Comparison of ENCODE assay signal across 13 cellular contexts in the genomic region with DNA sequence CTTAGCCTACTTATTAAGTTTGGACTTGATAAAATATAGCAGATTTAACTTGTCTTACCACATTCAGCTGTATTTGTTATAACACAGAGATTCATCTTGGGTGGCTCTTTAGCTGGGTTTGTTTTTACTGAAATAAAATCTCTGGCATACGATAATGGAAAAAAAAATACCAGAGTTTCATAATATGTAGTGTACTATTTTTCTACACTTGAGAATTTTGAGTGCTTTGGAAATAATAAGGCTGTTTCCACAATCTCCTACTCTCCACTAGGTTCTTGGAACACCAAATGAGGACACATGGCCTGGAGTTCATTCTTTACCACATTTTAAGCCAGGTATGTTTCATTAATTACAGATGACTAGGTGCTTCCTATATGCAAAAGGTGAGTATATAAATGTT.
DNase-seq lines count a peak whose midpoint lies in the region; ATAC-seq and TF ChIP-seq lines count a peak whose summit lies in the region.
"Had no signal": no experiment of that assay in that cellular context is flagged by ENCODE, and none has a peak within 500 bp of the region (broad histone marks: within the 10 kb centered on the region; RNA-seq: fewer than 3 reads in every experiment).

No MANE protein-coding gene starts in this region.

- H3K4me1 ChIP-seq in breast epithelium = peaks cover 0 to 3% of the 10 kb centered on the region in 2 donors
- H3K4me1 ChIP-seq in tibial artery = peaks cover 0 to 48% (median 18%) of the 10 kb centered on the region in 4 donors

- CTCF ChIA-PET in MCF 10A (lab: Yijun Ruan, JAX) = interaction anchor here (0.8 to 2.3 kb wide), 5 partner anchors 11 to 738 kb away, joined by 3 to 11 read pairs (median 4); no protein-coding TSS in a partner anchor

- no peak for TF ChIP-seq CTCF in breast epithelium (IDR thresholded peaks at IDR 0.05)
- TF ChIP-seq CTCF in MCF 10A (IDR thresholded peaks at IDR 0.05; ENCODE audit: unreplicated experiment) = no peak
- no peak for TF ChIP-seq CTCF in fibroblast of the aortic adventitia (IDR thresholded peaks at IDR 0.05; ENCODE audit: insufficient read depth, low read length)
- no peak for TF ChIP-seq CTCF in tibial artery (IDR thresholded peaks at IDR 0.05)

- H3K27ac ChIP-seq in breast epithelium (peak overlapping the region; percentile 21 to 61), tibial artery (peak overlapping the region; percentile 49 to 62)
- H3K27ac ChIP-seq: 22Rv1 had no signal

- no TSS peak for BruUV-seq in MCF 10A (replicated peaks; lab: Mats Ljungman, UMichigan)

- intact Hi-C loops in breast epithelium (cut with DNase I; ENCODE audit: low total_unique reads) (no loop called here), MCF 10A (cut with micrococcal nuclease) (no loop called here), tibial artery (cut with DNase I; ENCODE audit: low total_unique reads) (no loop called here)

- H3K27me3 ChIP-seq in breast epithelium = no peaks in the 10 kb centered on the region
- no peaks in the 10 kb centered on the region for H3K27me3 ChIP-seq in tibial artery

- H3K9me3 Mint-ChIP-seq in MCF 10A (ENCODE audit: unreplicated experiment) = no peaks in the 10 kb centered on the region
- H3K9me3 Mint-ChIP-seq in memory B cell = no peaks in the 10 kb centered on the region
- H3K9me3 Mint-ChIP-seq: CD4-positive, alpha-beta memory T cell had no signal

- no peak overlapping the region for H3K4me3 Mint-ChIP-seq in MCF 10A (ENCODE audit: unreplicated experiment)
- no peak overlapping the region for H3K4me3 Mint-ChIP-seq in memory B cell
- H3K4me3 Mint-ChIP-seq: CD4-positive, alpha-beta memory T cell had no signal

- H3K4me1 Mint-ChIP-seq in MCF 10A (ENCODE audit: insufficient read depth, unreplicated experiment) (peaks cover 3% of the 10 kb centered on the region), memory B cell (peaks cover 18% of the 10 kb centered on the region)

- H3K27ac Mint-ChIP-seq in MCF 10A (ENCODE audit: low read depth, unreplicated experiment) = no peak overlapping the region
- H3K27ac Mint-ChIP-seq in memory B cell = peak overlapping the region; percentile 33
- H3K27ac Mint-ChIP-seq: CD4-positive, alpha-beta memory T cell had no signal

- H3K36me3 ChIP-seq in breast epithelium (no peaks in the 10 kb centered on the region), tibial artery (no peaks in the 10 kb centered on the region)
- H3K36me3 ChIP-seq: HAP-1 had no signal

- TF ChIP-seq POLR2A in breast epithelium (IDR thresholded peaks at IDR 0.05) = no peak

- H3K36me3 Mint-ChIP-seq in MCF 10A (ENCODE audit: insufficient read depth, unreplicated experiment) (peaks cover 5% of the 10 kb centered on the region), memory B cell (peaks cover 27% of the 10 kb centered on the region)
- H3K36me3 Mint-ChIP-seq: CD4-positive, alpha-beta memory T cell had no signal

- H3K4me3 ChIP-seq in breast epithelium (no peak overlapping the region), fibroblast of the aortic adventitia (ENCODE audit: low read depth, low read length) (no peak overlapping the region), tibial artery (no peak overlapping the region)
- H3K4me3 ChIP-seq: HAP-1 had no signal

- no peak for DNase-seq in breast epithelium (ENCODE audit: low spot score in 2 of 2)
- DNase-seq in MCF 10A (ENCODE audit: unreplicated experiment) = no peak
- DNase-seq in fibroblast of the aortic adventitia (ENCODE audit: low read depth) = peak; percentile 35
- DNase-seq in memory B cell (ENCODE audit: low spot score in 2 of 2) = no peak
- DNase-seq in tibial artery = no peak
- DNase-seq: CD4-positive, alpha-beta memory T cell; NCI-H345; RPMI8226 had no signal

- H3K9me3 ChIP-seq in breast epithelium (no peaks in the 10 kb centered on the region), tibial artery (no peaks in the 10 kb centered on the region)
- H3K9me3 ChIP-seq: HAP-1 had no signal

- no peak for ATAC-seq in memory B cell (ENCODE audit: low read depth)
- ATAC-seq in GM19035 (IDR thresholded peaks at IDR 0.05; ENCODE audit: unreplicated experiment) = no peak
- no peak for ATAC-seq in HG02970 (IDR thresholded peaks at IDR 0.05; ENCODE audit: low FRiP score, unreplicated experiment)
- ATAC-seq in HG02678 (IDR thresholded peaks at IDR 0.05; ENCODE audit: unreplicated experiment) = no peak

- POLR2A ChIA-PET in MCF 10A (lab: Yijun Ruan, JAX) = no interaction called here

- no peaks in the 10 kb centered on the region for H3K27me3 Mint-ChIP-seq in MCF 10A (ENCODE audit: insufficient read depth, unreplicated experiment)
- no peaks in the 10 kb centered on the region for H3K27me3 Mint-ChIP-seq in memory B cell
